Comparison of ENCODE assay signal across 40 cellular contexts in genomic region chr3:124448954-124449353, GRCh38.
"Had no signal": no experiment of that assay in that cellular context is flagged by ENCODE, and none has a peak within 500 bp of the region (broad histone marks: within the 10 kb centered on the region; RNA-seq: fewer than 3 reads in every experiment).

No MANE protein-coding gene starts in this region.

- H3K27me3 Mint-ChIP-seq: brain had no signal

- H3K9me3 Mint-ChIP-seq: activated naive CD4-positive, alpha-beta T cell treated with anti-CD3 and anti-CD28 coated beads for 36 hours; activated naive CD4-positive, alpha-beta T cell treated with anti-CD3 and anti-CD28 coated beads, Interleukin-2, amount 10 ng/mL, durations not matched to agents 7 days and 5 days; activated naive CD4-positive, alpha-beta T cell treated with anti-CD3 and anti-CD28 coated beads, Interleukin-2, amount 50 U/mL, for 24 hours; activated naive CD8-positive, alpha-beta T cell treated with anti-CD3 and anti-CD28 coated beads for 36 hours; activated naive CD8-positive, alpha-beta T cell treated with anti-CD3 and anti-CD28 coated beads, Interleukin-2, amount 10 ng/mL, durations not matched to agents 7 days and 5 days; activated naive CD8-positive, alpha-beta T cell treated with anti-CD3 and anti-CD28 coated beads, Interleukin-2, amount 50 U/mL, for 24 hours; activated T-cell treated with anti-CD3 and anti-CD28 coated beads, Interleukin-2, amount 50 U/mL, for 24 hours; activated T-cell treated with anti-CD3 and anti-CD28 coated beads, Interleukin-2, amount 50 U/mL, for 4 hours; activated T-cell treated with anti-CD3 and anti-CD28 coated beads, Interleukin-2, amount 50 U/mL, for 72 hours; activated T-helper 1 cell treated with anti-CD3 and anti-CD28 coated beads, Interleukin-12 subunit alpha, Interleukin-12 subunit beta, Interleukin-2, Interleukin-4 antibody, amounts not matched to agents 30 ng/mL and 10 ng/mL and 1 ng/mL, durations not matched to agents 14 hours and 24 hours and 36 hours; activated T-helper 17 cell treated with anti-CD3 and anti-CD28 coated beads, Interleukin-2, amount 50 U/mL, for 72 hours; activated T-helper 2 cell treated with anti-CD3 and anti-CD28 coated beads, Interferon-gamma antibody, Interleukin-2, Interleukin-4, amounts not matched to agents 10 μg/mL and 5 μg/mL and 100 μg/mL, durations not matched to agents 14 hours and 24 hours and 36 hours; brain; central memory CD8-positive, alpha-beta T cell had no signal

- H3K36me3 ChIP-seq: brain microvascular endothelial cell, breast epithelium, cardiac muscle cell had no signal

- H3K36me3 Mint-ChIP-seq: activated naive CD4-positive, alpha-beta T cell treated with anti-CD3 and anti-CD28 coated beads, Interleukin-2, amount 10 ng/mL, durations not matched to agents 7 days and 5 days; activated naive CD4-positive, alpha-beta T cell treated with anti-CD3 and anti-CD28 coated beads, Interleukin-2, amount 50 U/mL, for 24 hours; activated naive CD4-positive, alpha-beta T cell treated with anti-CD3 and anti-CD28 coated beads, Interleukin-2, amount 50 U/mL, for 72 hours; activated naive CD8-positive, alpha-beta T cell; activated naive CD8-positive, alpha-beta T cell treated with anti-CD3 and anti-CD28 coated beads for 36 hours; activated naive CD8-positive, alpha-beta T cell treated with anti-CD3 and anti-CD28 coated beads, Interleukin-2, amount 10 ng/mL, durations not matched to agents 7 days and 5 days had no signal

- H3K27me3 ChIP-seq: adrenal gland, ascending aorta, body of pancreas, brain microvascular endothelial cell, breast epithelium, cardiac muscle cell had no signal

- DNase-seq: activated effector memory CD4-positive, alpha-beta T cell treated with anti-CD3 and anti-CD28 coated beads, Interleukin-2, amount 50 U/mL, for 16 hours; activated effector memory CD4-positive, alpha-beta T cell treated with Interleukin-2 at 50 U/mL for 16 hours; activated gamma-delta T cell; activated gamma-delta T cell treated with Interleukin-2 at 50 U/mL for 16 hours; activated naive CD4-positive, alpha-beta T cell; activated naive CD4-positive, alpha-beta T cell treated with anti-CD3 and anti-CD28 coated beads for 36 hours; activated naive CD4-positive, alpha-beta T cell treated with anti-CD3 and anti-CD28 coated beads, Interleukin-2, amount 10 ng/mL, durations not matched to agents 7 days and 5 days; activated naive CD4-positive, alpha-beta T cell treated with anti-CD3 and anti-CD28 coated beads, Interleukin-2, amount 50 U/mL, for 16 hours; activated naive CD4-positive, alpha-beta T cell treated with Interleukin-2 at 50 U/mL for 16 hours; activated naive CD8-positive, alpha-beta T cell treated with anti-CD3 and anti-CD28 coated beads for 36 hours; activated naive CD8-positive, alpha-beta T cell treated with anti-CD3 and anti-CD28 coated beads, Interleukin-2, amount 10 ng/mL, durations not matched to agents 7 days and 5 days; activated naive CD8-positive, alpha-beta T cell treated with anti-CD3 and anti-CD28 coated beads, Interleukin-2, amount 50 U/mL, for 24 hours; activated T-cell treated with anti-CD3 and anti-CD28 coated beads, Interleukin-2, amount 50 U/mL, for 1 hour; activated T-cell treated with anti-CD3 and anti-CD28 coated beads, Interleukin-2, amount 50 U/mL, for 24 hours; activated T-cell treated with anti-CD3 and anti-CD28 coated beads, Interleukin-2, amount 50 U/mL, for 4 hours; activated T-cell treated with anti-CD3 and anti-CD28 coated beads, Interleukin-2, amount 50 U/mL, for 48 hours; activated T-cell treated with anti-CD3 and anti-CD28 coated beads, Interleukin-2, amount 50 U/mL, for 72 hours; adrenal gland; amniotic stem cell; amygdala; anterior cingulate cortex; aorta; body of pancreas; brain microvascular endothelial cell; caudate nucleus; central memory CD4-positive, alpha-beta T cell; cerebellar nuclear complex had no signal

- H3K27ac ChIP-seq: adrenal gland, ascending aorta, body of pancreas, brain microvascular endothelial cell, breast epithelium, cardiac muscle cell had no signal

- H3K4me3 ChIP-seq: adrenal gland, ascending aorta, body of pancreas, breast epithelium, cardiac muscle cell had no signal

- H3K4me1 Mint-ChIP-seq: activated naive CD4-positive, alpha-beta T cell treated with anti-CD3 and anti-CD28 coated beads, Interleukin-2, amount 10 ng/mL, durations not matched to agents 7 days and 5 days; activated naive CD4-positive, alpha-beta T cell treated with anti-CD3 and anti-CD28 coated beads, Interleukin-2, amount 50 U/mL, for 24 hours; activated naive CD8-positive, alpha-beta T cell treated with anti-CD3 and anti-CD28 coated beads for 36 hours; activated naive CD8-positive, alpha-beta T cell treated with anti-CD3 and anti-CD28 coated beads, Interleukin-2, amount 10 ng/mL, durations not matched to agents 7 days and 5 days; activated naive CD8-positive, alpha-beta T cell treated with anti-CD3 and anti-CD28 coated beads, Interleukin-2, amount 50 U/mL, for 24 hours; activated T-helper 17 cell treated with anti-CD3 and anti-CD28 coated beads, Interleukin-2, amount 50 U/mL, for 72 hours; central memory CD8-positive, alpha-beta T cell had no signal

- H3K4me1 ChIP-seq: adrenal gland, ascending aorta, body of pancreas, breast epithelium had no signal

- H3K27ac Mint-ChIP-seq: activated naive CD4-positive, alpha-beta T cell treated with anti-CD3 and anti-CD28 coated beads for 36 hours; activated naive CD4-positive, alpha-beta T cell treated with anti-CD3 and anti-CD28 coated beads, Interleukin-2, amount 10 ng/mL, durations not matched to agents 7 days and 5 days; activated naive CD4-positive, alpha-beta T cell treated with anti-CD3 and anti-CD28 coated beads, Interleukin-2, amount 50 U/mL, for 24 hours; activated naive CD4-positive, alpha-beta T cell treated with anti-CD3 and anti-CD28 coated beads, Interleukin-2, amount 50 U/mL, for 72 hours; activated naive CD8-positive, alpha-beta T cell; activated naive CD8-positive, alpha-beta T cell treated with anti-CD3 and anti-CD28 coated beads for 36 hours; activated naive CD8-positive, alpha-beta T cell treated with anti-CD3 and anti-CD28 coated beads, Interleukin-2, amount 10 ng/mL, durations not matched to agents 7 days and 5 days; activated naive CD8-positive, alpha-beta T cell treated with anti-CD3 and anti-CD28 coated beads, Interleukin-2, amount 50 U/mL, for 24 hours; activated T-cell treated with anti-CD3 and anti-CD28 coated beads, Interleukin-2, amount 50 U/mL, for 24 hours; activated T-cell treated with anti-CD3 and anti-CD28 coated beads, Interleukin-2, amount 50 U/mL, for 72 hours; activated T-helper 1 cell treated with anti-CD3 and anti-CD28 coated beads, Interleukin-12 subunit alpha, Interleukin-12 subunit beta, Interleukin-2, Interleukin-4 antibody, amounts not matched to agents 30 ng/mL and 10 ng/mL and 1 ng/mL, durations not matched to agents 14 hours and 24 hours and 36 hours; activated T-helper 17 cell treated with anti-CD3 and anti-CD28 coated beads, Interleukin-2, amount 50 U/mL, for 72 hours; activated T-helper 2 cell treated with anti-CD3 and anti-CD28 coated beads, Interferon-gamma antibody, Interleukin-2, Interleukin-4, amounts not matched to agents 10 μg/mL and 5 μg/mL and 100 μg/mL, durations not matched to agents 14 hours and 24 hours and 36 hours had no signal

- H3K4me3 Mint-ChIP-seq: activated naive CD4-positive, alpha-beta T cell treated with anti-CD3 and anti-CD28 coated beads for 36 hours; activated naive CD4-positive, alpha-beta T cell treated with anti-CD3 and anti-CD28 coated beads, Interleukin-2, amount 10 ng/mL, durations not matched to agents 7 days and 5 days; activated naive CD4-positive, alpha-beta T cell treated with anti-CD3 and anti-CD28 coated beads, Interleukin-2, amount 50 U/mL, for 24 hours; activated naive CD8-positive, alpha-beta T cell; activated naive CD8-positive, alpha-beta T cell treated with anti-CD3 and anti-CD28 coated beads for 36 hours; activated naive CD8-positive, alpha-beta T cell treated with anti-CD3 and anti-CD28 coated beads, Interleukin-2, amount 10 ng/mL, durations not matched to agents 7 days and 5 days; activated naive CD8-positive, alpha-beta T cell treated with anti-CD3 and anti-CD28 coated beads, Interleukin-2, amount 50 U/mL, for 24 hours; activated T-cell treated with anti-CD3 and anti-CD28 coated beads, Interleukin-2, amount 50 U/mL, for 24 hours; activated T-cell treated with anti-CD3 and anti-CD28 coated beads, Interleukin-2, amount 50 U/mL, for 4 hours; activated T-cell treated with anti-CD3 and anti-CD28 coated beads, Interleukin-2, amount 50 U/mL, for 72 hours; activated T-helper 1 cell treated with anti-CD3 and anti-CD28 coated beads, Interleukin-12 subunit alpha, Interleukin-12 subunit beta, Interleukin-2, Interleukin-4 antibody, amounts not matched to agents 30 ng/mL and 10 ng/mL and 1 ng/mL, durations not matched to agents 14 hours and 24 hours and 36 hours; activated T-helper 17 cell treated with anti-CD3 and anti-CD28 coated beads, Interleukin-2, amount 50 U/mL, for 72 hours; brain; central memory CD8-positive, alpha-beta T cell had no signal

- ATAC-seq: activated naive CD4-positive, alpha-beta T cell treated with anti-CD3 and anti-CD28 coated beads, Interleukin-2, amount 50 U/mL, for 72 hours; activated naive CD8-positive, alpha-beta T cell treated with anti-CD3 and anti-CD28 coated beads, Interleukin-2, amount 50 U/mL, for 24 hours; activated T-cell treated with anti-CD3 and anti-CD28 coated beads, Interleukin-2, amount 50 U/mL, for 4 hours; activated T-cell treated with anti-CD3 and anti-CD28 coated beads, Interleukin-2, amount 50 U/mL, for 72 hours; activated T-helper 17 cell treated with anti-CD3 and anti-CD28 coated beads, Interleukin-2, amount 50 U/mL, for 72 hours; body of pancreas had no signal

- H3K9me3 ChIP-seq: adrenal gland, ascending aorta, body of pancreas, breast epithelium had no signal

- FAIRE-seq: astrocyte, bronchial epithelial cell had no signal
